8 cellular contexts compared by ENCODE assay signal in genomic region chr7:103823084-103823483, GRCh38.
"Had no signal": no experiment of that assay in that cellular context is flagged by ENCODE, and none has a peak within 500 bp of the region (broad histone marks: within the 10 kb centered on the region; RNA-seq: fewer than 3 reads in every experiment).

No MANE protein-coding gene starts in this region.

- H3K4me1 Mint-ChIP-seq: IgD-negative memory B cell had no signal

- H3K9ac ChIP-seq: KMS-11 had no signal

- ATAC-seq: HepG2 had no signal

- H3K36me3 Mint-ChIP-seq: IgD-negative memory B cell had no signal

- DNase-seq: IMR-90, KBM-7, KG1 had no signal

- H3K27ac ChIP-seq: HL-60, KMS-11 had no signal

- H3K4me2 ChIP-seq: KMS-11 had no signal

- H3K27ac Mint-ChIP-seq: IgD-negative memory B cell had no signal

- H3K4me3 Mint-ChIP-seq: IgD-negative memory B cell had no signal

- FAIRE-seq: HepG2, HTR-8/SVneo had no signal
